20 cellular contexts compared by ENCODE assay signal in the genomic region with DNA sequence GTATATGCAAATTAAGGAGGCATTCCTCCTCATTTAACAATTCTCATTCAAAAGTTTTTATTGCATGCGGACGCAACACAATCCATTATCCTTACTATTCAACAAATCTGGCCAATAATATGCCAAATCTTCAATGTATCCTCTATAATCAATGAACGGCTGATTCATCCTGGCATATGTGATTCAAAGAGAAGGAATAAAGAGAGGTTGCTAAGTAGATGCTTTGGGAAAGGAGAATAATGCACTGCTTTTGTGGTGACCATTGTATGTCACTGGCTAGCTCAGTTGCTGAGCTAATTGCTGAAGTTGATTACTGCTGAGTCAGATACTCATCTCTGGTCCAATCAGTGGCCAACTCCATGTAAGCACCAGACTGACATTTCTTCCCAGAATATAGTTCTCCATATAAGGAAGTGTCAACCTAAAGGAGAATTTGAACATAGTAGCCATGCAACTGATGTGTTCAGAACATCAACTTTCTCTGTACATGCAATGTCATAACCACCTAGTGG.
"Had no signal": no experiment of that assay in that cellular context is flagged by ENCODE, and none has a peak within 500 bp of the region (broad histone marks: within the 10 kb centered on the region; RNA-seq: fewer than 3 reads in every experiment).

No MANE protein-coding gene starts in this region.

- H3K9me3 Mint-ChIP-seq: activated B cell treated with CpG ODN at 0.5 μM for 24 hours; activated CD4-positive, alpha-beta T cell treated with anti-CD3 and anti-CD28 coated beads, Interleukin-2, amount 10 ng/mL, durations not matched to agents 24 days and 14 days; T-helper 1 cell treated with Interleukin-12 subunit alpha and Interleukin-12 subunit beta and Interleukin-4 antibody, amounts not matched to agents 30 μg/mL and 1 μg/mL, for 36 hours had no signal

- ATAC-seq: activated CD8-positive, alpha-beta memory T cell treated with anti-CD3 and anti-CD28 coated beads, Interleukin-2, amount 10 ng/mL, durations not matched to agents 7 days and 5 days; body of pancreas; PC-3 had no signal

- H3K36me3 ChIP-seq: MG63, SJSA1 had no signal

- H3K4me3 Mint-ChIP-seq: activated B cell treated with CpG ODN at 0.5 μM for 24 hours; activated CD4-positive, alpha-beta T cell treated with anti-CD3 and anti-CD28 coated beads, Interleukin-2, amount 10 ng/mL, durations not matched to agents 24 days and 14 days; activated CD8-positive, alpha-beta memory T cell treated with anti-CD3 and anti-CD28 coated beads, Interleukin-2, amount 10 ng/mL, durations not matched to agents 7 days and 5 days; T-helper 1 cell treated with Interleukin-12 subunit alpha and Interleukin-12 subunit beta and Interleukin-4 antibody, amounts not matched to agents 30 μg/mL and 1 μg/mL, for 36 hours had no signal

- H3K4me3 ChIP-seq: body of pancreas, MG63, SJSA1 had no signal

- H3K27me3 ChIP-seq: body of pancreas, MG63, SJSA1 had no signal

- H3K9me3 ChIP-seq: body of pancreas, MG63, SJSA1 had no signal

- H3K27ac ChIP-seq: body of pancreas, SJSA1 had no signal

- H3K4me1 Mint-ChIP-seq: activated B cell treated with CpG ODN at 0.5 μM for 24 hours; activated CD4-positive, alpha-beta T cell treated with anti-CD3 and anti-CD28 coated beads, Interleukin-2, amount 10 ng/mL, durations not matched to agents 24 days and 14 days; activated CD8-positive, alpha-beta memory T cell treated with anti-CD3 and anti-CD28 coated beads, Interleukin-2, amount 10 ng/mL, durations not matched to agents 7 days and 5 days had no signal

- H3K36me3 Mint-ChIP-seq: activated CD8-positive, alpha-beta memory T cell treated with anti-CD3 and anti-CD28 coated beads, Interleukin-2, amount 10 ng/mL, durations not matched to agents 7 days and 5 days had no signal

- DNase-seq: activated B cell treated with CpG ODN at 0.5 μM for 24 hours; activated CD4-positive, alpha-beta T cell treated with anti-CD3 and anti-CD28 coated beads for 1 hour; activated CD4-positive, alpha-beta T cell treated with anti-CD3 and anti-CD28 coated beads, Interleukin-2, amount 10 ng/mL, durations not matched to agents 24 days and 14 days; activated CD4-positive, alpha-beta T cell treated with anti-CD3 and anti-CD28 coated beads, Interleukin-2, amount 50 U/mL, for 48 hours; activated CD8-positive, alpha-beta memory T cell treated with anti-CD3 and anti-CD28 coated beads, Interleukin-2, amount 10 ng/mL, durations not matched to agents 7 days and 5 days; activated naive CD4-positive, alpha-beta T cell treated with anti-CD3 and anti-CD28 coated beads, Interleukin-2, amount 50 U/mL, for 16 hours; activated T-cell treated with anti-CD3 and anti-CD28 coated beads for 4 hours; aorta; body of pancreas; central memory CD4-positive, alpha-beta T cell; MG63; NCI-H1105 treated with DMSO at 0.1 percent for 48 hours; NCI-H1436 treated with DMSO at 0.1 percent for 48 hours; NCI-H187; NCI-H2081; NCI-H524; PC-3; SHP77 had no signal

- H3K27ac Mint-ChIP-seq: activated B cell treated with CpG ODN at 0.5 μM for 24 hours; activated CD4-positive, alpha-beta T cell treated with anti-CD3 and anti-CD28 coated beads, Interleukin-2, amount 10 ng/mL, durations not matched to agents 24 days and 14 days; activated CD8-positive, alpha-beta memory T cell treated with anti-CD3 and anti-CD28 coated beads, Interleukin-2, amount 10 ng/mL, durations not matched to agents 7 days and 5 days; T-helper 1 cell treated with Interleukin-12 subunit alpha and Interleukin-12 subunit beta and Interleukin-4 antibody, amounts not matched to agents 30 μg/mL and 1 μg/mL, for 36 hours had no signal

- H3K4me1 ChIP-seq: body of pancreas, SJSA1 had no signal

- H3K27me3 Mint-ChIP-seq: activated B cell treated with CpG ODN at 0.5 μM for 24 hours; activated CD4-positive, alpha-beta T cell treated with anti-CD3 and anti-CD28 coated beads, Interleukin-2, amount 10 ng/mL, durations not matched to agents 24 days and 14 days; activated CD8-positive, alpha-beta memory T cell treated with anti-CD3 and anti-CD28 coated beads, Interleukin-2, amount 10 ng/mL, durations not matched to agents 7 days and 5 days had no signal
